22 cellular contexts compared by ENCODE assay signal in the genomic region with DNA sequence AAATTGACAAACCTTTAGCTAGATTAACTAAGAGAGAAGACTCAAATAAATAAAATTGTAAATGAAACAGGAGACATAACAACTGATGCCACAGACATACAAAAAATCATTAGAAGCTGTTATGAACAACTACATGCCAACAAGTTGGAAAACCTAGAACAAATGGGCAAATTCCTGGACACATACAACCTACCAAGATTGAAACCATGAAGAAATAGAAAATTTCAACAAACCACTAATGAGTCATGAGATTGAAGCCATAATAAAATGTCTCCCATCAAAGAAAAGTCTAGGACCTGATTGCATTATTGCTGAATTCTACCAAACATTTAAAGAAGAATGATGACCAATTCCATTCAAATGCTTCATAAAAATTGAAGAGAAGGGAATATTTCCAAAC.
"Had no signal": no experiment of that assay in that cellular context is flagged by ENCODE, and none has a peak within 500 bp of the region (broad histone marks: within the 10 kb centered on the region; RNA-seq: fewer than 3 reads in every experiment).

No MANE protein-coding gene starts in this region.

- H3K4me2 ChIP-seq: SK-N-SH had no signal

- H3K27ac ChIP-seq: RWPE1 had no signal

- H3K9me3 ChIP-seq: SK-N-SH had no signal

- H3K9ac ChIP-seq: SK-N-SH had no signal

- DNase-seq: IMR-90, Karpas-422, KG1, MM.1S, NCI-H1092 treated with DMSO at 0.1 percent for 48 hours, NCI-H1436, NCI-H187, NCI-H2029, NCI-H2081 treated with DMSO at 0.1 percent for 48 hours, NCI-H2171, NCI-H226, NCI-H446, NCI-H510A, NCI-H524 treated with DMSO at 0.1 percent for 48 hours, NCI-H69, NCI-H774, SHP77, SK-N-SH, SW 1271, T-helper 1 cell had no signal

- ATAC-seq: HepG2 had no signal

- H3K9me2 ChIP-seq: SK-N-SH had no signal
